Comparison of ENCODE assay signal across 23 cellular contexts in genomic region chr7:7542251-7542835, GRCh38. TPM values are rescaled to one million over a fixed set of nuclear protein-coding genes. Genes with fewer than 3 reads are reported as not detected.
"Had no signal": no experiment of that assay in that cellular context is flagged by ENCODE, and none has a peak within 500 bp of the region (broad histone marks: within the 10 kb centered on the region; RNA-seq: fewer than 3 reads in every experiment).

No MANE protein-coding gene starts in this region.

- H3K9me3 Mint-ChIP-seq: endodermal cell; immature natural killer cell; naive thymus-derived CD4-positive, alpha-beta T cell; stimulated activated naive B cell treated with anti-CD40 and anti-IgM and Interleukin-4, amounts not matched to agents 10 μg/mL and 1 μg/mL and 100 μg/mL, for 72 hours had no signal

- H3K27ac ChIP-seq: colonic mucosa, foreskin keratinocyte, neutrophil, sigmoid colon, skin epidermis, stomach, thoracic aorta, transverse colon had no signal

- H3K4me3 ChIP-seq: colonic mucosa, sigmoid colon, skin epidermis, stomach, thoracic aorta, transverse colon had no signal

- H3K4me1 Mint-ChIP-seq: endodermal cell; immature natural killer cell; stimulated activated naive B cell treated with anti-CD40 and anti-IgM and Interleukin-4, amounts not matched to agents 10 μg/mL and 1 μg/mL and 100 μg/mL, for 72 hours had no signal

- H3K27me3 Mint-ChIP-seq: stimulated activated naive B cell treated with anti-CD40 and anti-IgM and Interleukin-4, amounts not matched to agents 10 μg/mL and 1 μg/mL and 100 μg/mL, for 72 hours had no signal

- H3K36me3 ChIP-seq: colonic mucosa, neutrophil, sigmoid colon, stomach, thoracic aorta, transverse colon had no signal

- H3K4me3 Mint-ChIP-seq: endodermal cell; immature natural killer cell; naive thymus-derived CD4-positive, alpha-beta T cell; stimulated activated naive B cell treated with anti-CD40 and anti-IgM and Interleukin-4, amounts not matched to agents 10 μg/mL and 1 μg/mL and 100 μg/mL, for 72 hours had no signal

- ATAC-seq: left ventricle myocardium superior; naive thymus-derived CD4-positive, alpha-beta T cell; stimulated activated naive B cell treated with anti-CD40 and anti-IgM and Interleukin-4, amounts not matched to agents 10 μg/mL and 1 μg/mL and 100 μg/mL, for 72 hours had no signal

- H3K4me1 ChIP-seq: colonic mucosa, foreskin keratinocyte, sigmoid colon had no signal

- DNase-seq: colonic mucosa; dermis blood vessel endothelial cell; effector CD4-positive, alpha-beta T cell; endodermal cell; erythroblast; foreskin keratinocyte; immature natural killer cell; left ventricle myocardium superior; naive thymus-derived CD4-positive, alpha-beta T cell; sigmoid colon; stimulated activated CD4-positive, alpha-beta T cell treated with anti-CD3 and anti-CD28 coated beads, Interleukin-2, amount 100 ng/mL, for 24 hours; stimulated activated CD4-positive, alpha-beta T cell treated with anti-CD3 and anti-CD28 coated beads, Interleukin-4, amount 100 ng/mL, for 4 hours; stimulated activated naive B cell treated with anti-CD40 and anti-IgM and Interleukin-4, amounts not matched to agents 10 μg/mL and 1 μg/mL and 100 μg/mL, for 72 hours; stomach; substantia nigra; transverse colon had no signal

- H3K9me3 ChIP-seq: colonic mucosa, neutrophil, sigmoid colon, stomach, thoracic aorta, transverse colon had no signal

- H3K27ac Mint-ChIP-seq: endodermal cell; immature natural killer cell; naive thymus-derived CD4-positive, alpha-beta T cell; stimulated activated naive B cell treated with anti-CD40 and anti-IgM and Interleukin-4, amounts not matched to agents 10 μg/mL and 1 μg/mL and 100 μg/mL, for 72 hours had no signal

- H3K27me3 ChIP-seq: colonic mucosa, foreskin keratinocyte, neutrophil, sigmoid colon, stomach, transverse colon had no signal

- H3K36me3 Mint-ChIP-seq: immature natural killer cell; naive thymus-derived CD4-positive, alpha-beta T cell; stimulated activated naive B cell treated with anti-CD40 and anti-IgM and Interleukin-4, amounts not matched to agents 10 μg/mL and 1 μg/mL and 100 μg/mL, for 72 hours had no signal

- FAIRE-seq: endothelial cell of umbilical vein, keratinocyte had no signal

RNA-seq across cellular contexts. Expression of gene COL28A1, which starts 6.7 kb away (rescaled TPM):
- total RNA-seq: endothelial cell of umbilical vein, foreskin keratinocyte, lung microvascular endothelial cell, pulmonary artery endothelial cell had no signal
- polyA plus RNA-seq: endothelial cell of umbilical vein, foreskin keratinocyte, immature natural killer cell had no signal
